In genomic region chr12:105813201-105813600, GRCh38 we compare ENCODE assay signal across 24 cellular contexts.
DNase-seq lines count a peak whose midpoint lies in the region; ATAC-seq and TF ChIP-seq lines count a peak whose summit lies in the region.
"Had no signal": no experiment of that assay in that cellular context is flagged by ENCODE, and none has a peak within 500 bp of the region (broad histone marks: within the 10 kb centered on the region; RNA-seq: fewer than 3 reads in every experiment).

No MANE protein-coding gene starts in this region.

- no peak overlapping the region for H3K4me3 ChIP-seq in neural progenitor cell
- no peak overlapping the region for H3K4me3 ChIP-seq in upper lobe of right lung
- H3K4me3 ChIP-seq: Peyer's patch, SK-N-MC had no signal

- ATAC-seq in upper lobe of right lung: no peak

- H3F3A ChIP-seq in neural progenitor cell (ENCODE audit: low read depth): peaks cover 24% of the 10 kb centered on the region

- H3K9me3 Mint-ChIP-seq in neural progenitor cell: peaks cover 7% of the 10 kb centered on the region
- H3K9me3 Mint-ChIP-seq: IgD-negative memory B cell had no signal

- TF ChIP-seq CTCF in neural progenitor cell (IDR thresholded peaks at IDR 0.05) (no peak), upper lobe of right lung (IDR thresholded peaks at IDR 0.05) (no peak)

- H3K27ac Mint-ChIP-seq in neural progenitor cell: no peak overlapping the region
- H3K27ac Mint-ChIP-seq: CD4-positive, alpha-beta memory T cell; IgD-negative memory B cell had no signal

- no peaks in the 10 kb centered on the region for H3K27me3 Mint-ChIP-seq in neural progenitor cell (ENCODE audit: insufficient read depth, low read depth)
- H3K27me3 Mint-ChIP-seq: IgD-negative memory B cell had no signal

- H3K4me1 Mint-ChIP-seq in neural progenitor cell: peaks cover 28% of the 10 kb centered on the region
- H3K4me1 Mint-ChIP-seq: CD4-positive, alpha-beta memory T cell; IgD-negative memory B cell had no signal

- H3K27me3 ChIP-seq in neural progenitor cell (no peaks in the 10 kb centered on the region), upper lobe of right lung (no peaks in the 10 kb centered on the region)
- H3K27me3 ChIP-seq: Peyer's patch had no signal

- H2AFZ ChIP-seq in neural progenitor cell (replicated peaks): no peak overlapping the region

- peak overlapping the region; percentile 64 for H3K27ac ChIP-seq in neural progenitor cell
- H3K27ac ChIP-seq in upper lobe of right lung: no peak overlapping the region
- H3K27ac ChIP-seq: Peyer's patch, SK-N-MC had no signal

- no peaks in the 10 kb centered on the region for H3K9me3 ChIP-seq in neural progenitor cell (ENCODE audit: low read depth)
- H3K9me3 ChIP-seq in upper lobe of right lung: no peaks in the 10 kb centered on the region
- H3K9me3 ChIP-seq: Peyer's patch had no signal

- no peak overlapping the region for H3K4me3 Mint-ChIP-seq in neural progenitor cell
- H3K4me3 Mint-ChIP-seq: CD4-positive, alpha-beta memory T cell; IgD-negative memory B cell had no signal

- peak overlapping the region; percentile 16 for H3K4me2 ChIP-seq in neural progenitor cell

- no peak overlapping the region for H3K9ac ChIP-seq in neural progenitor cell

- peaks cover 27% of the 10 kb centered on the region for H3K4me1 ChIP-seq in neural progenitor cell
- no peaks in the 10 kb centered on the region for H3K4me1 ChIP-seq in upper lobe of right lung
- H3K4me1 ChIP-seq: Peyer's patch had no signal

- DNase-seq in NCI-H2227 (lab: John Stamatoyannopoulos, UW; ENCODE audit: unreplicated experiment) (peak; percentile 43), islet precursor cell (peak; percentile 94), neural progenitor cell (ENCODE audit: low spot score) (peak; percentile 62), EL (no peak), pons (ENCODE audit: low spot score) (no peak), HPDE6-E6E7 (ENCODE audit: extremely low spot score) (no peak), upper lobe of right lung (no peak)
- DNase-seq: C1 segment of cervical spinal cord; CD4-positive, alpha-beta memory T cell; COR-L47; GF-D8; HCEC 1CT; NCI-H1048; NCI-H1436; NCI-H187 treated with DMSO at 0.1 percent for 48 hours; NCI-H2107; NCI-H226; NCI-H510A; NCI-H69; OCI-M1; Peyer's patch; SIG-M5 had no signal

- no peaks in the 10 kb centered on the region for H4K20me1 ChIP-seq in neural progenitor cell (ENCODE audit: low read depth)

- no peaks in the 10 kb centered on the region for H3K79me2 ChIP-seq in neural progenitor cell (ENCODE audit: low read depth)

- no peaks in the 10 kb centered on the region for H3K36me3 ChIP-seq in neural progenitor cell
- no peaks in the 10 kb centered on the region for H3K36me3 ChIP-seq in upper lobe of right lung
- H3K36me3 ChIP-seq: Peyer's patch had no signal

- intact Hi-C loops in upper lobe of right lung (cut with DNase I): no loop called here

- H3K36me3 Mint-ChIP-seq in neural progenitor cell: no peaks in the 10 kb centered on the region
- H3K36me3 Mint-ChIP-seq: CD4-positive, alpha-beta memory T cell; IgD-negative memory B cell had no signal

Comparison
In these comparisons a context has a peak if more than half of its experiments do, and no peak if none do; other contexts are left out.
1. DNase-seq: peak in NCI-H2227 (single experiment), islet precursor cell (single experiment) and neural progenitor cell (single experiment); none in EL (single experiment), pons (single experiment), HPDE6-E6E7 (single experiment) and upper lobe of right lung (single experiment).